ENCODE assay signal across 1 cellular context in genomic region chr22:37448521-37449150, GRCh38.
TF ChIP-seq lines count a peak whose summit lies in the region.

No MANE protein-coding gene starts in this region.

TF ChIP-seq in H1, 55 proteins besides CTCF, POLR2A, EP300 and RAD21 (continued from another document):
- TF ChIP-seq CTBP2 (IDR thresholded peaks at IDR 0.05; ENCODE audit: borderline replicate concordance, insufficient read depth, insufficient read length, low read length) (no peak), KDM5A (IDR thresholded peaks at IDR 0.05; ENCODE audit: low read length) (no peak), TCF12 (IDR thresholded peaks at IDR 0.05; ENCODE audit: low read depth, low read length) (no peak), RBBP5 (IDR thresholded peaks at IDR 0.05; ENCODE audit: borderline replicate concordance, low read depth, low read length) (no peak), SIRT6 (IDR thresholded peaks at IDR 0.05; ENCODE audit: low read length) (no peak)
